1 cellular context compared by ENCODE assay signal in the genomic region with DNA sequence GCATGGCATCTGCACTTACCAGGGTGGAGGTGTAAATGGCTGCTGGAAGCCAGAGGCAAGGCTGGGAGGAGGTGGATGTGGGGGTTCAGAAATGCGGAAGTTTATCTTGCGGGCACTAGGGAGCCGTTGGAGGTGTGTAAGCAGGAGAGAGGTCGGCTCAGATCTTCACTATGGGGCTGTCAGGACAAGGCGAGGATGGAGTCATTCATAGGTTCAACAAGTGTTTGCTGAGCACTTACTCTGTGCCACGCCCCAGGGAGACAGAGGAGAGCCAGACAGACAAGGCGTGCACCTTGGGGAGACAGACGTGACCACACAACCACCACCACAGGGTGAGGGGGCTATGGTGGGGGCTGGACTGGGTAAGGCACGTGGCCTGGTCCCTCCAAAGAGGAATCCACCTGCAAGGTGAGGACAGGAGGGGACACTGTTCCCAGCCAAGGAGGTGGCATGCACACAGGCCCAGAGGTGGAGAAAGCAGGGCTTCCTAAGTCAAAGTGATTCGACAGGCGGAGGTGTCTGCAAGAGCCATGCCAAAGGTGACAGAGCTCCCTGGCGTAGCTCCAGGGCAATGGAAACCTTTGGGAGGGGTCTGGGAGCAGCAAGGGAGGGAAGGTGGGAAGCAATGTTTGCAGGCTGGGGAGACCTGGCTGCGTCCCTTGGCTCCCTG.
TF ChIP-seq lines count a peak whose summit lies in the region.

No MANE protein-coding gene starts in this region.

TF ChIP-seq in H1, 55 proteins besides CTCF, POLR2A, EP300 and RAD21:
- TF ChIP-seq TAF7 (optimal IDR thresholded peaks at IDR 0.05; ENCODE audit: borderline replicate concordance, low read depth, low read length) = no peak
- no peak for TF ChIP-seq PHF8 (conservative IDR thresholded peaks at IDR 0.05; ENCODE audit: low read depth, low read length)
- no peak for TF ChIP-seq MAFK (IDR thresholded peaks at IDR 0.05; ENCODE audit: low read depth, low read length)
- no peak for TF ChIP-seq HDAC6 (IDR thresholded peaks at IDR 0.05; ENCODE audit: low read depth, low read length)
